9 cellular contexts compared by ENCODE assay signal in the genomic region with DNA sequence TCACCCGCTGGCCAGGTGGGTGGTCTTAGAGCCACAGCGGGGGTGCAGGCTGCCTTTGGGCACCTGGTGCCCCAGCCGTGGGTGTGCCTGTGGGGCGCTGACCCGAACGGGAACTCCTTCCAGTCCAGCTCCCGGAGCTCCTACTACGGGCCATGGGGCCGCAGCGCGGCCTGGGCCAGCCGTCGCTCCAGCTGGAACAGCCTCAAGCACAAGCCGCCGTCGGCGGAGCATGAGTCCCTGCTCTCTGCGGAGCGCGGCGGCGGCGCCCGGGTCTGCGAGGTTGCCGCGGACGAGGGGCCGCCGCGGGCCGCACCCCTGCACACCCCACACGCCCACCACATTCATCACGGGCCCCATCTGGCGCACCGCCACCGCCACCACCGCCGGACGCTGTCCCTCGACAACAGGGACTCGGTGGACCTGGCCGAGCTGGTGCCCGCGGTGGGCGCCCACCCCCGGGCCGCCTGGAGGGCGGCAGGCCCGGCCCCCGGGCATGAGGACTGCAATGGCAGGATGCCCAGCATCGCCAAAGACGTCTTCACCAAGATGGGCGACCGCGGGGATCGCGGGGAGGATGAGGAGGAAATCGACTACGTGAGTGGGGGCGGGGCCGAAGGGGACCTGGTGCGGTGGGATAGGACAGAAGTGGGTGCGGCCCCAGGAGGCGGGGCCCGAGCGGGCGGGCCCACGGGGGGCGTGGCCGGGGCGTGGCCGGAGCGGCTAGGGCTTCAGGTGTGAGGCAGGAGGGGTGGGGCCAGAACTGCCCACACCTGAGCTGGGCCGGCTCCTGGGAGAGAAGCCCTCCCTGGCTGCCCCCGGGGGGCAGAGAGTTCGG.
DNase-seq lines count a peak whose midpoint lies in the region; ATAC-seq, FAIRE-seq and TF ChIP-seq lines count a peak whose summit lies in the region.
"Had no signal": no experiment of that assay in that cellular context is flagged by ENCODE, and none has a peak within 500 bp of the region (broad histone marks: within the 10 kb centered on the region; RNA-seq: fewer than 3 reads in every experiment).

No MANE protein-coding gene starts in this region.

- H3K27me3 ChIP-seq in thymus (ENCODE audit: control insufficient read depth, insufficient read depth) = peaks cover 47% of the 10 kb centered on the region

- H3K4me3 Mint-ChIP-seq in activated naive CD4-positive, alpha-beta T cell treated with anti-CD3 and anti-CD28 coated beads for 36 hours = peak overlapping the region; percentile 71
- peak overlapping the region; percentile 70 to 90 (median 82) for H3K4me3 Mint-ChIP-seq in naive thymus-derived CD8-positive, alpha-beta T cell

- CTCF ChIA-PET in activated naive CD4-positive, alpha-beta T cell treated with anti-CD3 and anti-CD28 coated beads for 36 hours (lab: Charles Lee) = interaction anchor here (0.7 to 1.8 kb wide), 3 partner anchors 127 to 363 kb away, joined by 3 to 10 read pairs (median 6); no protein-coding TSS in a partner anchor

- no peak overlapping the region for H3K27ac ChIP-seq in thymus (ENCODE audit: low read depth)
- H3K27ac ChIP-seq: A549 had no signal

- no peaks in the 10 kb centered on the region for H3K36me3 ChIP-seq in thymus (ENCODE audit: control insufficient read depth, insufficient read depth)

- POLR2A ChIA-PET in naive thymus-derived CD8-positive, alpha-beta T cell (lab: Charles Lee) = interaction anchor here (0.6 to 1.1 kb wide), 6 partner anchors 11 to 548 kb away, joined by 3 to 5 read pairs (median 3); no protein-coding TSS in a partner anchor

- ATAC-seq in naive thymus-derived CD8-positive, alpha-beta T cell = peak; percentile 79 to 84
- ATAC-seq in HG03097 (IDR thresholded peaks at IDR 0.05; ENCODE audit: low FRiP score, unreplicated experiment) = no peak
- ATAC-seq in SK-N-SH treated with all-trans-retinoic acid at 6 μM for 48 hours = no peak

- peaks cover 11% of the 10 kb centered on the region for H3K4me1 ChIP-seq in thymus (ENCODE audit: control insufficient read depth, insufficient read depth, low read length)

- no peaks in the 10 kb centered on the region for H3K27me3 Mint-ChIP-seq in activated naive CD4-positive, alpha-beta T cell treated with anti-CD3 and anti-CD28 coated beads for 36 hours (ENCODE audit: low read depth)
- H3K27me3 Mint-ChIP-seq in naive thymus-derived CD8-positive, alpha-beta T cell = peaks cover 0 to 13% (median 10%) of the 10 kb centered on the region in 5 donors

- intact Hi-C loops in activated naive CD4-positive, alpha-beta T cell treated with anti-CD3 and anti-CD28 coated beads for 36 hours (cut with micrococcal nuclease) = no loop called here

- no peaks in the 10 kb centered on the region for H3K9me3 Mint-ChIP-seq in activated naive CD4-positive, alpha-beta T cell treated with anti-CD3 and anti-CD28 coated beads for 36 hours
- H3K9me3 Mint-ChIP-seq in naive thymus-derived CD8-positive, alpha-beta T cell = no peaks in the 10 kb centered on the region

- WGBS in thymus = 6% methylated on average over 77 of the region's 77 CpGs

- H3K4me3 ChIP-seq in thymus (ENCODE audit: low read length) = peak overlapping the region; percentile 49
- H3K4me3 ChIP-seq: A549 had no signal

- FAIRE-seq in frontal cortex (lab: Jason Lieb, UNC) = no peak
- FAIRE-seq: A549 had no signal

- peaks cover 42% of the 10 kb centered on the region for H3K4me1 Mint-ChIP-seq in activated naive CD4-positive, alpha-beta T cell treated with anti-CD3 and anti-CD28 coated beads for 36 hours (ENCODE audit: low read depth)
- H3K4me1 Mint-ChIP-seq in naive thymus-derived CD8-positive, alpha-beta T cell = peaks cover 30 to 71% (median 61%) of the 10 kb centered on the region in 4 donors

- no peaks in the 10 kb centered on the region for H3K9me3 ChIP-seq in thymus (ENCODE audit: control insufficient read depth)
- H3K9me3 ChIP-seq: A549 had no signal

- H3K36me3 Mint-ChIP-seq in activated naive CD4-positive, alpha-beta T cell treated with anti-CD3 and anti-CD28 coated beads for 36 hours (ENCODE audit: low read depth) = no peaks in the 10 kb centered on the region
- no peaks in the 10 kb centered on the region for H3K36me3 Mint-ChIP-seq in naive thymus-derived CD8-positive, alpha-beta T cell

- no peak overlapping the region for H3K27ac Mint-ChIP-seq in activated naive CD4-positive, alpha-beta T cell treated with anti-CD3 and anti-CD28 coated beads for 36 hours
- H3K27ac Mint-ChIP-seq in naive thymus-derived CD8-positive, alpha-beta T cell = peak overlapping the region in 8 of 10 donors; percentile 44 to 88 (median 78)

- DNase-seq in NCI-H345 (lab: John Stamatoyannopoulos, UW) = peak; percentile 30
- DNase-seq in NCI-H345 treated with DMSO at 0.1 percent for 48 hours (lab: John Stamatoyannopoulos, UW; ENCODE audit: unreplicated experiment) = no peak
- peak; percentile 93 for DNase-seq in activated naive CD4-positive, alpha-beta T cell treated with anti-CD3 and anti-CD28 coated beads for 36 hours
- peak; percentile 65 to 93 (median 85) for DNase-seq in naive thymus-derived CD8-positive, alpha-beta T cell
- DNase-seq in frontal cortex (ENCODE audit: low spot score in 2 of 2) = no peak

TF ChIP-seq in SK-N-SH treated with all-trans-retinoic acid at 6 μM for 48 hours, 23 proteins besides CTCF, POLR2A, EP300 and RAD21 (continues in another document):
- TF ChIP-seq ARNTL (CRISPR knock-in tag; IDR thresholded peaks at IDR 0.05; ENCODE audit: borderline replicate concordance, low read depth) = no peak
- no peak for TF ChIP-seq SNAI2 (CRISPR knock-in tag; IDR thresholded peaks at IDR 0.05)
- no peak for TF ChIP-seq ISL1 (CRISPR knock-in tag; IDR thresholded peaks at IDR 0.05)
- TF ChIP-seq ZNF70 (CRISPR knock-in tag; IDR thresholded peaks at IDR 0.05) = no peak
- no peak for TF ChIP-seq ZNF565 (CRISPR knock-in tag; conservative IDR thresholded peaks at IDR 0.05; ENCODE audit: low read depth)
- TF ChIP-seq CSDC2 (CRISPR knock-in tag; IDR thresholded peaks at IDR 0.05) = no peak
- no peak for TF ChIP-seq TOX (CRISPR knock-in tag; IDR thresholded peaks at IDR 0.05; ENCODE audit: borderline replicate concordance)
- TF ChIP-seq, protein P1, sequence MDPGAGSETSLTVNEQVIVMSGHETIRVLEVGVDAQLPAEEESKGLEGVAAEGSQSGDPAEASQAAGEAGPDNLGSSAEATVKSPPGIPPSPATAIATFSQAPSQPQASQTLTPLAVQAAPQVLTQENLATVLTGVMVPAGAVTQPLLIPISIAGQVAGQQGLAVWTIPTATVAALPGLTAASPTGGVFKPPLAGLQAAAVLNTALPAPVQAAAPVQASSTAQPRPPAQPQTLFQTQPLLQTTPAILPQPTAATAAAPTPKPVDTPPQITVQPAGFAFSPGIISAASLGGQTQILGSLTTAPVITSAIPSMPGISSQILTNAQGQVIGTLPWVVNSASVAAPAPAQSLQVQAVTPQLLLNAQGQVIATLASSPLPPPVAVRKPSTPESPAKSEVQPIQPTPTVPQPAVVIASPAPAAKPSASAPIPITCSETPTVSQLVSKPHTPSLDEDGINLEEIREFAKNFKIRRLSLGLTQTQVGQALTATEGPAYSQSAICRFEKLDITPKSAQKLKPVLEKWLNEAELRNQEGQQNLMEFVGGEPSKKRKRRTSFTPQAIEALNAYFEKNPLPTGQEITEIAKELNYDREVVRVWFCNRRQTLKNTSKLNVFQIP (CRISPR knock-in tag; IDR thresholded peaks at IDR 0.05; ENCODE audit: borderline replicate concordance, low read depth) = no peak
- TF ChIP-seq PPARA (CRISPR knock-in tag; IDR thresholded peaks at IDR 0.05; ENCODE audit: borderline replicate concordance) = no peak
- TF ChIP-seq, protein P2, sequence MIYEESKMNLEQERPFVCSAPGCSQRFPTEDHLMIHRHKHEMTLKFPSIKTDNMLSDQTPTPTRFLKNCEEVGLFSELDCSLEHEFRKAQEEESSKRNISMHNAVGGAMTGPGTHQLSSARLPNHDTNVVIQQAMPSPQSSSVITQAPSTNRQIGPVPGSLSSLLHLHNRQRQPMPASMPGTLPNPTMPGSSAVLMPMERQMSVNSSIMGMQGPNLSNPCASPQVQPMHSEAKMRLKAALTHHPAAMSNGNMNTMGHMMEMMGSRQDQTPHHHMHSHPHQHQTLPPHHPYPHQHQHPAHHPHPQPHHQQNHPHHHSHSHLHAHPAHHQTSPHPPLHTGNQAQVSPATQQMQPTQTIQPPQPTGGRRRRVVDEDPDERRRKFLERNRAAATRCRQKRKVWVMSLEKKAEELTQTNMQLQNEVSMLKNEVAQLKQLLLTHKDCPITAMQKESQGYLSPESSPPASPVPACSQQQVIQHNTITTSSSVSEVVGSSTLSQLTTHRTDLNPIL (CRISPR knock-in tag; IDR thresholded peaks at IDR 0.05; ENCODE audit: low read depth) = no peak
- no peak for TF ChIP-seq ZNF8 (CRISPR knock-in tag; IDR thresholded peaks at IDR 0.05)
- no peak for TF ChIP-seq RARB (CRISPR knock-in tag; IDR thresholded peaks at IDR 0.05)
- no peak for TF ChIP-seq BACH2 (CRISPR knock-in tag; IDR thresholded peaks at IDR 0.05; ENCODE audit: borderline replicate concordance)
- TF ChIP-seq, protein P3, sequence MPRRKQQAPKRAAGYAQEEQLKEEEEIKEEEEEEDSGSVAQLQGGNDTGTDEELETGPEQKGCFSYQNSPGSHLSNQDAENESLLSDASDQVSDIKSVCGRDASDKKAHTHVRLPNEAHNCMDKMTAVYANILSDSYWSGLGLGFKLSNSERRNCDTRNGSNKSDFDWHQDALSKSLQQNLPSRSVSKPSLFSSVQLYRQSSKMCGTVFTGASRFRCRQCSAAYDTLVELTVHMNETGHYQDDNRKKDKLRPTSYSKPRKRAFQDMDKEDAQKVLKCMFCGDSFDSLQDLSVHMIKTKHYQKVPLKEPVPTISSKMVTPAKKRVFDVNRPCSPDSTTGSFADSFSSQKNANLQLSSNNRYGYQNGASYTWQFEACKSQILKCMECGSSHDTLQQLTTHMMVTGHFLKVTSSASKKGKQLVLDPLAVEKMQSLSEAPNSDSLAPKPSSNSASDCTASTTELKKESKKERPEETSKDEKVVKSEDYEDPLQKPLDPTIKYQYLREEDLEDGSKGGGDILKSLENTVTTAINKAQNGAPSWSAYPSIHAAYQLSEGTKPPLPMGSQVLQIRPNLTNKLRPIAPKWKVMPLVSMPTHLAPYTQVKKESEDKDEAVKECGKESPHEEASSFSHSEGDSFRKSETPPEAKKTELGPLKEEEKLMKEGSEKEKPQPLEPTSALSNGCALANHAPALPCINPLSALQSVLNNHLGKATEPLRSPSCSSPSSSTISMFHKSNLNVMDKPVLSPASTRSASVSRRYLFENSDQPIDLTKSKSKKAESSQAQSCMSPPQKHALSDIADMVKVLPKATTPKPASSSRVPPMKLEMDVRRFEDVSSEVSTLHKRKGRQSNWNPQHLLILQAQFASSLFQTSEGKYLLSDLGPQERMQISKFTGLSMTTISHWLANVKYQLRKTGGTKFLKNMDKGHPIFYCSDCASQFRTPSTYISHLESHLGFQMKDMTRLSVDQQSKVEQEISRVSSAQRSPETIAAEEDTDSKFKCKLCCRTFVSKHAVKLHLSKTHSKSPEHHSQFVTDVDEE (CRISPR knock-in tag; IDR thresholded peaks at IDR 0.05) = no peak
- no peak for TF ChIP-seq ZFP3 (CRISPR knock-in tag; IDR thresholded peaks at IDR 0.05)
- no peak for TF ChIP-seq GLIS3 (CRISPR knock-in tag; IDR thresholded peaks at IDR 0.05)

Comparison
In these comparisons a context has a peak if more than half of its experiments do, and no peak if none do; other contexts are left out.
1. DNase-seq: peak in NCI-H345 (single experiment), activated naive CD4-positive, alpha-beta T cell treated with anti-CD3 and anti-CD28 coated beads for 36 hours (single experiment) and naive thymus-derived CD8-positive, alpha-beta T cell (10 of 10); none in NCI-H345 treated with DMSO at 0.1 percent for 48 hours (single experiment) and frontal cortex (0 of 2).
2. ATAC-seq: peak in naive thymus-derived CD8-positive, alpha-beta T cell (2 of 2); none in HG03097 (single experiment) and SK-N-SH treated with all-trans-retinoic acid at 6 μM for 48 hours (single experiment).